ENCODE assay signal across 1 cellular context in genomic region chr1:17046043-17046657, GRCh38.
A peak's percentile ranks its signal among the peaks of the same experiment; 100 is the strongest.
TF ChIP-seq lines count a peak whose summit lies in the region.

No MANE protein-coding gene starts in this region.

TF ChIP-seq in HepG2, 621 proteins besides CTCF, POLR2A, EP300 and RAD21:
- no peak for TF ChIP-seq ZEB1 (IDR thresholded peaks at IDR 0.05; ENCODE audit: insufficient replicate concordance, low read depth)
- 0 out of 2 replicates have a peak, but pooled peaks have one; percentile 20 for TF ChIP-seq PPARG (CRISPR knock-in tag; conservative IDR thresholded peaks at IDR 0.05)
- TF ChIP-seq ZNF138 (CRISPR knock-in tag; IDR thresholded peaks at IDR 0.05; ENCODE audit: low read depth), result no peak
- no peak for TF ChIP-seq ZNF800 (CRISPR knock-in tag; IDR thresholded peaks at IDR 0.05)
- TF ChIP-seq TRIM24 (CRISPR knock-in tag; IDR thresholded peaks at IDR 0.05), result no peak
- peak; percentile 79 for TF ChIP-seq SMC3 (IDR thresholded peaks at IDR 0.05; ENCODE audit: low read length)
- TF ChIP-seq STAG1 (CRISPR knock-in tag; IDR thresholded peaks at IDR 0.05), result peak; percentile 73
